ENCODE assay signal across 8 cellular contexts in genomic region chr16:67846320-67847063, GRCh38. TPM values are rescaled to one million over a fixed set of nuclear protein-coding genes. Genes with fewer than 3 reads are reported as not detected.
DNase-seq lines count a peak whose midpoint lies in the region; ATAC-seq and TF ChIP-seq lines count a peak whose summit lies in the region.

TSS of gene NUTF2 (plus strand) at chr16:67846933. CDS start at chr16:67865131, 18,198 bp downstream.

- no TSS peak for BruUV-seq in PC-3 (replicated peaks; lab: Mats Ljungman, UMichigan)

- no peaks in the 10 kb centered on the region for H3F3A ChIP-seq in PC-3 (ENCODE audit: low read length, unreplicated experiment)

- ATAC-seq in GM21529 (IDR thresholded peaks at IDR 0.05; ENCODE audit: unreplicated experiment) (peak; percentile 56), PC-3 (peak; percentile 54)

- H3K4me1 ChIP-seq in PC-3 (ENCODE audit: insufficient read depth, low read length) = peaks cover 35% of the 10 kb centered on the region

- H3K9ac ChIP-seq in PC-3 (ENCODE audit: low read length) = peak within 1 kb of the TSS; percentile 100

- no peak for TF ChIP-seq CTCF in PC-3 (conservative IDR thresholded peaks at IDR 0.05; ENCODE audit: low read depth, low read length)

- H3K36me3 ChIP-seq in PC-3 (ENCODE audit: low read depth, low read length) = no peaks in the 10 kb centered on the region

- TF ChIP-seq EP300 in Ishikawa (IDR thresholded peaks at IDR 0.05; ENCODE audit: borderline replicate concordance) = no peak; the same call in 1 of the 2 replicates

- intact Hi-C loops in PC-3 (cut with micrococcal nuclease) = loop anchor here (2.0 kb wide), 1 partner anchor 14 kb away; no protein-coding TSS in a partner anchor

- DNase-seq in DMS 273 treated with DMSO at 0.1 percent for 48 hours (lab: John Stamatoyannopoulos, UW) = peak; percentile 92
- DNase-seq in PC-3 = peak; percentile 85
- peak; percentile 95 for DNase-seq in activated T-cell treated with anti-CD3 and anti-CD28 coated beads for 48 hours (ENCODE audit: low read depth)
- no peak for DNase-seq in epithelial cell of prostate (ENCODE audit: low read depth, low spot score)
- peak; percentile 95 for DNase-seq in mucosa of gallbladder (ENCODE audit: low spot score)
- peak; percentile 97 for DNase-seq in stimulated activated CD8-positive, alpha-beta memory T cell treated with anti-CD3 and anti-CD28 coated beads, Interleukin-4, amount 100 ng/mL, for 48 hours

- peak within 1 kb of the TSS; percentile 73 for H2AFZ ChIP-seq in PC-3 (ENCODE audit: low read length)

- peaks cover 14% of the 10 kb centered on the region; the same call in 1 of the 2 replicates for H4K20me1 ChIP-seq in PC-3 (ENCODE audit: low read length)

- no peak for TF ChIP-seq RAD21 in Ishikawa (IDR thresholded peaks at IDR 0.05; ENCODE audit: low read depth)

- CTCF ChIA-PET in PC-3 (lab: Charles Lee) = no interaction called here

- H3K9me2 ChIP-seq in PC-3 (replicated peaks; ENCODE audit: low read length) = no peaks in the 10 kb centered on the region

- no peaks in the 10 kb centered on the region for H3K27me3 ChIP-seq in PC-3 (ENCODE audit: low read length)

- H3K9me3 ChIP-seq in PC-3 (ENCODE audit: low read length) = no peaks in the 10 kb centered on the region

- POLR2A ChIA-PET in PC-3 (lab: Charles Lee; ENCODE audit: unreplicated experiment) = interaction anchor here (0.6 to 0.9 kb wide), 3 partner anchors 9 to 27 kb away, joined by 3 to 4 read pairs (median 4); no protein-coding TSS in a partner anchor

- H3K79me2 ChIP-seq in PC-3 (ENCODE audit: low read length) = peaks cover 83% of the 10 kb centered on the region

- H3K4me3 ChIP-seq in PC-3 (ENCODE audit: low read length) = peak within 1 kb of the TSS; percentile 98

- H3K27ac ChIP-seq in PC-3 (ENCODE audit: low read length) = peak within 1 kb of the TSS; percentile 81
- H3K27ac ChIP-seq in epithelial cell of prostate = peak within 1 kb of the TSS; percentile 88

- peak within 1 kb of the TSS; percentile 90 for H3K4me2 ChIP-seq in PC-3 (ENCODE audit: low read length)

TF ChIP-seq in Ishikawa, 13 proteins besides CTCF, POLR2A, EP300 and RAD21:
- TF ChIP-seq REST (IDR thresholded peaks at IDR 0.05; ENCODE audit: low read depth) = no peak
- no peak for TF ChIP-seq CEBPB (IDR thresholded peaks at IDR 0.05)
- peak; percentile 45 for TF ChIP-seq TAF1 (IDR thresholded peaks at IDR 0.05; ENCODE audit: low read depth)
- TF ChIP-seq MAX (IDR thresholded peaks at IDR 0.05) = peak; percentile 69
- TF ChIP-seq TCF12 (IDR thresholded peaks at IDR 0.05; ENCODE audit: low read depth) = peak; percentile 76; the same call in 1 of the 2 replicates
- 0 out of 2 replicates have a peak, but pooled peaks have one; percentile 28 for TF ChIP-seq USF1 (IDR thresholded peaks at IDR 0.05)
- TF ChIP-seq CREB1 (IDR thresholded peaks at IDR 0.05; ENCODE audit: low read depth) = no peak
- no peak for TF ChIP-seq NFIC (IDR thresholded peaks at IDR 0.05)
- 0 out of 2 replicates have a peak, but pooled peaks have one; percentile 59 for TF ChIP-seq EGR1 (IDR thresholded peaks at IDR 0.05)
- TF ChIP-seq TEAD4 (IDR thresholded peaks at IDR 0.05) = 0 out of 2 replicates have a peak, but pooled peaks have one; percentile 31
- TF ChIP-seq ZBTB7A (IDR thresholded peaks at IDR 0.05; ENCODE audit: low read depth) = peak; percentile 89
- peak; percentile 82 for TF ChIP-seq YY1 (IDR thresholded peaks at IDR 0.05; ENCODE audit: low read depth)
- no peak for TF ChIP-seq FOXM1 (IDR thresholded peaks at IDR 0.05; ENCODE audit: borderline replicate concordance, low read depth)

RNA-seq across cellular contexts. Expression of gene NUTF2, which starts in this region (rescaled TPM):
- total RNA-seq in PC-3 (2014; rRNA removed) = 98.5 and 167 TPM in 2 replicates
- total RNA-seq in mucosa of gallbladder = 69.3 TPM
